In genomic region chr1:31434101-31434871, GRCh38 we compare ENCODE assay signal across 16 cellular contexts. TPM values are rescaled to one million over a fixed set of nuclear protein-coding genes. Genes with fewer than 3 reads are reported as not detected.
DNase-seq lines count a peak whose midpoint lies in the region; ATAC-seq, FAIRE-seq and TF ChIP-seq lines count a peak whose summit lies in the region.
"Had no signal": no experiment of that assay in that cellular context is flagged by ENCODE, and none has a peak within 500 bp of the region (broad histone marks: within the 10 kb centered on the region; RNA-seq: fewer than 3 reads in every experiment).

No MANE protein-coding gene starts in this region.

- H3K27me3 Mint-ChIP-seq in activated B cell treated with CpG ODN at 0.5 μM for 24 hours (no peaks in the 10 kb centered on the region), type B pancreatic cell (no peaks in the 10 kb centered on the region)
- H3K27me3 Mint-ChIP-seq: CD4-positive, alpha-beta T cell had no signal

- peak in 1 of 2 experiments; percentile 88; a peak in 2 of 4 replicates for TF ChIP-seq EP300 in HepG2 (IDR thresholded peaks at IDR 0.05; ENCODE audit: low read depth in 2 of 2, low read length in 2 of 2)
- TF ChIP-seq EP300 in HepG2 (CRISPR knock-in tag; IDR thresholded peaks at IDR 0.05; ENCODE audit: borderline replicate concordance): peak; percentile 44; the same call in 1 of the 2 replicates

- H3K79me2 ChIP-seq in HepG2 (ENCODE audit: insufficient read depth, low read length): no peaks in the 10 kb centered on the region

- H3K9me3 ChIP-seq in HepG2 (ENCODE audit: low read length): no peaks in the 10 kb centered on the region
- H3K9me3 ChIP-seq: left lung had no signal

- TF ChIP-seq CTCF in activated B cell treated with CpG ODN at 0.5 μM for 24 hours (IDR thresholded peaks at IDR 0.05) (no peak), HepG2 (CRISPR knock-in tag; IDR thresholded peaks at IDR 0.05) (peak; percentile 55), type B pancreatic cell (conservative IDR thresholded peaks at IDR 0.05) (no peak)

- H3K27ac ChIP-seq in HepG2 (ENCODE audit: extremely low read length, insufficient read depth, low read length): peak overlapping the region; percentile 76
- H3K27ac ChIP-seq: 22Rv1, left lung, PC-9 had no signal

- no peak overlapping the region; the same call in 1 of the 2 replicates for H3K9ac ChIP-seq in HepG2 (ENCODE audit: insufficient read depth, low read depth, low read length)

- intact Hi-C loops in activated B cell treated with CpG ODN at 0.5 μM for 24 hours (cut with micrococcal nuclease): no loop called here
- intact Hi-C loops in HepG2 (cut with micrococcal nuclease; ENCODE audit: unreplicated experiment): no loop called here

- peak overlapping the region; percentile 21; the same call in 1 of the 2 replicates for H3K4me2 ChIP-seq in HepG2 (ENCODE audit: low read depth, low read length)
- H3K4me2 ChIP-seq: PC-9 had no signal

- peak; percentile 61 for ATAC-seq in activated B cell treated with CpG ODN at 0.5 μM for 24 hours (ENCODE audit: low read depth)
- peak; percentile 77 for ATAC-seq in HepG2
- ATAC-seq in HG02973 (IDR thresholded peaks at IDR 0.05; ENCODE audit: unreplicated experiment): no peak

- WGBS in HepG2 (ENCODE audit: low lambda C conversion rate): 13% methylated on average over 11 of the region's 21 CpGs

- peaks cover 90% of the 10 kb centered on the region for H3K4me1 ChIP-seq in HepG2 (ENCODE audit: insufficient read depth, low read length)
- H3K4me1 ChIP-seq: left lung had no signal

- FAIRE-seq in HepG2 (lab: Jason Lieb, UNC): no peak

- no peaks in the 10 kb centered on the region for H3K9me3 Mint-ChIP-seq in activated B cell treated with CpG ODN at 0.5 μM for 24 hours
- no peaks in the 10 kb centered on the region for H3K9me3 Mint-ChIP-seq in type B pancreatic cell
- H3K9me3 Mint-ChIP-seq: CD4-positive, alpha-beta T cell had no signal

- no peaks in the 10 kb centered on the region for H4K20me1 ChIP-seq in HepG2 (ENCODE audit: insufficient read depth, low read length)

- DNase-seq in DMS 273 (lab: John Stamatoyannopoulos, UW; ENCODE audit: unreplicated experiment) (peak; percentile 64), DMS 273 treated with DMSO at 0.1 percent for 48 hours (lab: John Stamatoyannopoulos, UW) (no peak), activated B cell treated with CpG ODN at 0.5 μM for 24 hours (no peak), HepG2 (ENCODE audit: low spot score) (peak; percentile 83), type B pancreatic cell (ENCODE audit: extremely low spot score, unreplicated experiment) (no peak), NCI-H1105 treated with DMSO at 0.1 percent for 48 hours (lab: John Stamatoyannopoulos, UW) (no peak), NCI-H446 (lab: John Stamatoyannopoulos, UW) (no peak)
- DNase-seq: CD4-positive, alpha-beta T cell; hippocampal formation; left lung; MM.1S; NCI-H2029; PC-9; SW 1271 had no signal

- TF ChIP-seq RAD21 in HepG2 (CRISPR knock-in tag; IDR thresholded peaks at IDR 0.05): no peak

- H3K27me3 ChIP-seq in HepG2 (ENCODE audit: control insufficient read depth in 1 of 2, insufficient read depth in 2 of 2, low read length in 2 of 2): no peaks in the 10 kb centered on the region

- no peak overlapping the region for H3K4me3 ChIP-seq in HepG2 (replicated peaks in 1 of 3; ENCODE audit: insufficient read depth in 1 of 3, low read depth in 2 of 3, low read length in 3 of 3)
- H3K4me3 ChIP-seq: left lung, PC-9 had no signal

- CTCF ChIA-PET in activated B cell treated with CpG ODN at 0.5 μM for 24 hours (lab: Charles Lee) (no interaction called here), HepG2 (lab: Yijun Ruan, JAX; ENCODE audit: low intra/inter-chr PET ratio, low total read pairs) (no interaction called here)

- POLR2A ChIA-PET in activated B cell treated with CpG ODN at 0.5 μM for 24 hours (lab: Charles Lee) (interaction anchor here (0.9 kb wide), 1 partner anchor 10 kb away, joined by 4 read pairs; no protein-coding TSS in a partner anchor), HepG2 (lab: Yijun Ruan, JAX) (interaction anchor here (1.2 to 2.3 kb wide), 2 partner anchors 8 to 15 kb away, joined by 7 to 16 read pairs; no protein-coding TSS in a partner anchor)

- H2AFZ ChIP-seq in HepG2 (ENCODE audit: low read length): no peak overlapping the region
- H2AFZ ChIP-seq: PC-9 had no signal

- H3K36me3 Mint-ChIP-seq in activated B cell treated with CpG ODN at 0.5 μM for 24 hours (ENCODE audit: low read depth) (no peaks in the 10 kb centered on the region), type B pancreatic cell (peaks cover 8% of the 10 kb centered on the region)

- no TSS peak for BruUV-seq in HepG2 (replicated peaks; lab: Mats Ljungman, UMichigan)

- H3K4me3 Mint-ChIP-seq in activated B cell treated with CpG ODN at 0.5 μM for 24 hours: peak overlapping the region; percentile 57
- H3K4me3 Mint-ChIP-seq in type B pancreatic cell: no peak overlapping the region
- H3K4me3 Mint-ChIP-seq: CD4-positive, alpha-beta T cell had no signal

- H3K4me1 Mint-ChIP-seq in activated B cell treated with CpG ODN at 0.5 μM for 24 hours: peaks cover 32% of the 10 kb centered on the region
- H3K4me1 Mint-ChIP-seq in type B pancreatic cell (ENCODE audit: unreplicated experiment): peaks cover 4% of the 10 kb centered on the region

- peak in 1 of 2 experiments; percentile 44; a peak in 1 of 4 replicates for TF ChIP-seq POLR2A in HepG2 (IDR thresholded peaks at IDR 0.05; ENCODE audit: insufficient read depth in 1 of 2, low read depth in 2 of 2, low read length in 2 of 2)

- H3K27ac Mint-ChIP-seq in activated B cell treated with CpG ODN at 0.5 μM for 24 hours: peak overlapping the region; percentile 53
- peak overlapping the region; percentile 65 for H3K27ac Mint-ChIP-seq in type B pancreatic cell
- H3K27ac Mint-ChIP-seq: CD4-positive, alpha-beta T cell had no signal

- in situ Hi-C loops in HepG2 (cut with HindIII; ENCODE audit: extremely low pct_ligation_motif_present, low pct_unique_long_range_greater_than_20kb): no loop called here

- H3K36me3 ChIP-seq in HepG2 (replicated peaks in 1 of 2; ENCODE audit: control insufficient read depth in 1 of 2, insufficient read depth in 2 of 2, low read length in 2 of 2): peaks cover 4 to 14% of the 10 kb centered on the region in 2 experiments; a peak in 3 of 5 replicates

TF ChIP-seq in HepG2, 621 proteins besides CTCF, POLR2A, EP300 and RAD21 (continues in another document):
- TF ChIP-seq ZNF274 (CRISPR knock-in tag; IDR thresholded peaks at IDR 0.05) (no peak; the same call in 1 of the 2 replicates), ZNF569 (CRISPR knock-in tag; IDR thresholded peaks at IDR 0.05; ENCODE audit: borderline replicate concordance) (no peak), SKI (IDR thresholded peaks at IDR 0.05; ENCODE audit: partially characterized antibody) (no peak), MAFF (IDR thresholded peaks at IDR 0.05; ENCODE audit: low read depth, low read length) (peak; percentile 30; the same call in 1 of the 2 replicates), ZNF777 (CRISPR knock-in tag; IDR thresholded peaks at IDR 0.05) (no peak), KAT2B (IDR thresholded peaks at IDR 0.05; ENCODE audit: borderline replicate concordance, low read depth, low read length) (no peak), ZNF704 (CRISPR knock-in tag; IDR thresholded peaks at IDR 0.05; ENCODE audit: borderline replicate concordance) (no peak), ZKSCAN8 (CRISPR knock-in tag; IDR thresholded peaks at IDR 0.05; ENCODE audit: borderline replicate concordance) (no peak), ZNF660 (CRISPR knock-in tag; IDR thresholded peaks at IDR 0.05; ENCODE audit: borderline replicate concordance, low read depth) (0 out of 2 replicates have a peak, but pooled peaks have one; percentile 32), PLRG1 (conservative IDR thresholded peaks at IDR 0.05) (no peak), ZNF747 (CRISPR knock-in tag; IDR thresholded peaks at IDR 0.05; ENCODE audit: borderline replicate concordance) (peak; percentile 69)

RNA-seq across cellular contexts. Expression of gene SERINC2, which starts 21.3 kb away (rescaled TPM):
- 0.11 and 0.17 TPM in 2 replicates for total RNA-seq in activated B cell treated with CpG ODN at 0.5 μM for 24 hours
- total RNA-seq in HepG2 (2016; rRNA removed; fragmentation: Illumina TruSeq; extraction: Trizol): 3.0 and 4.8 TPM in 2 replicates
- total RNA-seq in HepG2 (2016; cell fraction: cytosol; rRNA removed; fragmentation: Illumina TruSeq; extraction: Trizol; ENCODE audit: low read depth): 9.1 and 12.6 TPM in 2 replicates
- total RNA-seq in HepG2 (2016; cell fraction: insoluble cytoplasmic fraction; rRNA removed; fragmentation: Illumina TruSeq; extraction: Trizol): 2.2 and 4.5 TPM in 2 replicates
- 12.8 and 17.7 TPM in 2 replicates for total RNA-seq in HepG2 (2016; cell fraction: membrane; rRNA removed; fragmentation: Illumina TruSeq; extraction: Trizol)
- 4.1 and 4.4 TPM in 2 replicates for total RNA-seq in HepG2 (2016; cell fraction: nucleus; rRNA removed; fragmentation: Illumina TruSeq; extraction: Trizol)
- 126 and 165 TPM in 2 replicates for polyA plus RNA-seq in HepG2 (2011; rRNA removed)
- polyA plus RNA-seq in HepG2 (2011; cell fraction: cytosol; rRNA removed): 143 and 167 TPM in 2 replicates
- polyA plus RNA-seq in HepG2 (2011; cell fraction: nucleus; rRNA removed): 209 and 229 TPM in 2 replicates
- polyA plus RNA-seq in HepG2 (2012): 90.5 and 102 TPM in 2 replicates
- 28.9 and 29.6 TPM in 2 replicates for polyA plus RNA-seq in HepG2 (2016; cell fraction: cytosol; fragmentation: Illumina TruSeq; extraction: Trizol; ENCODE audit: low read depth)
- polyA plus RNA-seq in HepG2 (2016; cell fraction: insoluble cytoplasmic fraction; fragmentation: Illumina TruSeq; extraction: Trizol; ENCODE audit: low read depth): 6.0 and 7.0 TPM in 2 replicates
- polyA plus RNA-seq in HepG2 (2016; cell fraction: membrane; fragmentation: Illumina TruSeq; extraction: Trizol; ENCODE audit: low read depth): 31.1 and 34.7 TPM in 2 replicates
- polyA plus RNA-seq in HepG2 (2016; cell fraction: nucleus; fragmentation: Illumina TruSeq; extraction: Trizol; ENCODE audit: insufficient read depth, low read depth): 13.8 and 14.5 TPM in 2 replicates
- polyA minus RNA-seq in HepG2 (2011; rRNA and poly(A)+ RNA removed; ENCODE audit: low replicate concordance): 18.6 and 182 TPM in 2 replicates
- 50.9 and 52.1 TPM in 2 replicates for polyA minus RNA-seq in HepG2 (2011; cell fraction: cytosol; rRNA and poly(A)+ RNA removed)
- polyA minus RNA-seq in HepG2 (2011; cell fraction: nucleus; rRNA and poly(A)+ RNA removed): 32.4 and 36.7 TPM in 2 replicates
- 77.7 and 118 TPM in 2 replicates for total RNA-seq in type B pancreatic cell (ENCODE audit: low replicate concordance)

Comparison
In these comparisons a context has a peak if more than half of its experiments do, and no peak if none do; other contexts are left out.
1. DNase-seq: peak in DMS 273 (single experiment) and HepG2 (single experiment); none in DMS 273 treated with DMSO at 0.1 percent for 48 hours (single experiment), activated B cell treated with CpG ODN at 0.5 μM for 24 hours (single experiment), type B pancreatic cell (single experiment), NCI-H1105 treated with DMSO at 0.1 percent for 48 hours (single experiment) and NCI-H446 (0 of 2).